ENCODE assay signal across 6 cellular contexts in genomic region chr2:15623481-15623796, GRCh38.
"Had no signal": no experiment of that assay in that cellular context is flagged by ENCODE, and none has a peak within 500 bp of the region (broad histone marks: within the 10 kb centered on the region; RNA-seq: fewer than 3 reads in every experiment).

No MANE protein-coding gene starts in this region.

- FAIRE-seq: HepG2, HTR-8/SVneo, K562 had no signal

- DNase-seq: IMR-90, KBM-7, KG1 had no signal
